ENCODE assay signal across 1 cellular context in genomic region chr11:61896665-61897386, GRCh38.
TF ChIP-seq lines count a peak whose summit lies in the region.

No MANE protein-coding gene starts in this region.

TF ChIP-seq in H1, 55 proteins besides CTCF, POLR2A, EP300 and RAD21:
- TF ChIP-seq NRF1 (IDR thresholded peaks at IDR 0.05; ENCODE audit: low read depth, low read length) (no peak), KDM1A (IDR thresholded peaks at IDR 0.05; ENCODE audit: borderline replicate concordance, low read length) (no peak), ZNF274 (IDR thresholded peaks at IDR 0.05; ENCODE audit: borderline replicate concordance, extremely low read depth, low read length) (no peak), RFX5 (IDR thresholded peaks at IDR 0.05; ENCODE audit: borderline replicate concordance, low read depth, low read length) (no peak), ATF2 (IDR thresholded peaks at IDR 0.05; ENCODE audit: low read length) (no peak), USF2 (IDR thresholded peaks at IDR 0.05; ENCODE audit: low read length) (no peak), CTBP2 (IDR thresholded peaks at IDR 0.05; ENCODE audit: borderline replicate concordance, insufficient read depth, insufficient read length, low read length) (no peak), GABPA (IDR thresholded peaks at IDR 0.05; ENCODE audit: borderline replicate concordance, insufficient read depth, low read length) (no peak), EZH2 (IDR thresholded peaks at IDR 0.05; ENCODE audit: low read depth, low read length, severe bottlenecking) (no peak), CREB1 (IDR thresholded peaks at IDR 0.05) (no peak), SIX5 (IDR thresholded peaks at IDR 0.05; ENCODE audit: low read depth, low read length) (no peak), YY1 (IDR thresholded peaks at IDR 0.05; ENCODE audit: low read depth, low read length) (no peak)
